7 cellular contexts compared by ENCODE assay signal in the genomic region with DNA sequence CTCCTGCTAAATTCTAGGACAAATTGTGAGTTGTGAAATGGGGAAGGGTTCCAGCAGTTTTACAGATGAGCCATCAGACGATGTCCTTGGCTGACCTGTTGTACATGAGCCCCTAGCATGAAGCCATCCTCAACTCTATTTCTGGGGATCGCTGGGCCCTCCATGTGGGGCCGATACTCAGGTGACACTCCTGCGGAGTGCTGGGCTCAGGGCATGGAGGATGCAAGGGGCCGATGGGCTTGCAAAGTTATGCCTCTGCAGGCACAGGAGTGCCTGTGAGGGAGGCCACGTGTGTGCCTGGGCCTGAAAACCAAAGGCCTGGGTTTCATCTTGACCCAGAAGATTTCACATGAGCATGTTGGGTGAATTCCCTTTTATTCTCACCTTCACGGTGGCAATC.
"Had no signal": no experiment of that assay in that cellular context is flagged by ENCODE, and none has a peak within 500 bp of the region (broad histone marks: within the 10 kb centered on the region; RNA-seq: fewer than 3 reads in every experiment).

No MANE protein-coding gene starts in this region.

- H3K4me3 ChIP-seq: GM23338, K562 had no signal

- H3K4me3 Mint-ChIP-seq: GM23338, H9 had no signal

- ATAC-seq: GM23338, HepG2, K562 had no signal

- H3K4me1 Mint-ChIP-seq: GM23338, H9 had no signal

- DNase-seq: H9, HCEC 1CT, KG1 had no signal

- H3K27ac Mint-ChIP-seq: GM23338, H9 had no signal

- H3K27ac ChIP-seq: HL-60 had no signal

- H3K4me2 ChIP-seq: GM23338 had no signal

- H2AFZ ChIP-seq: GM23338 had no signal
